Comparison of ENCODE assay signal across 15 cellular contexts in genomic region chr1:98201640-98202039, GRCh38.
DNase-seq lines count a peak whose midpoint lies in the region; ATAC-seq, FAIRE-seq and TF ChIP-seq lines count a peak whose summit lies in the region.
"Had no signal": no experiment of that assay in that cellular context is flagged by ENCODE, and none has a peak within 500 bp of the region (broad histone marks: within the 10 kb centered on the region; RNA-seq: fewer than 3 reads in every experiment).

No MANE protein-coding gene starts in this region.

- peaks cover 49% of the 10 kb centered on the region for H3K4me1 Mint-ChIP-seq in astrocyte (ENCODE audit: low read depth, unreplicated experiment)
- H3K4me1 Mint-ChIP-seq: CD4-positive, alpha-beta memory T cell had no signal

- 45% methylated on average over 4 of the region's 4 CpGs for WGBS in right lobe of liver (ENCODE audit: insufficient coverage, low coverage, low lambda C conversion rate, missing lambda C conversion rate)

- H3K27ac ChIP-seq in astrocyte (ENCODE audit: low read depth, low read length) (peak overlapping the region; percentile 30), keratinocyte (ENCODE audit: control insufficient read depth, insufficient read depth, low read length) (no peak overlapping the region), uterus (no peak overlapping the region), right lobe of liver (no peak overlapping the region)
- H3K27ac ChIP-seq: gastroesophageal sphincter had no signal

- intact Hi-C loops in uterus (cut with DNase I; ENCODE audit: low total_unique reads): no loop called here
- intact Hi-C loops in right lobe of liver (cut with DNase I): no loop called here

- H3K36me3 ChIP-seq in astrocyte (ENCODE audit: insufficient read depth, low read length) (no peaks in the 10 kb centered on the region), keratinocyte (ENCODE audit: control insufficient read depth in 2 of 2, extremely low read depth in 1 of 2, insufficient read depth in 2 of 2, low read length in 2 of 2) (no peaks in the 10 kb centered on the region), uterus (no peaks in the 10 kb centered on the region), right lobe of liver (no peaks in the 10 kb centered on the region)
- H3K36me3 ChIP-seq: gastroesophageal sphincter had no signal

- H3K9ac ChIP-seq in astrocyte (ENCODE audit: low read length) (peak overlapping the region; percentile 16), keratinocyte (ENCODE audit: control insufficient read depth, extremely low read depth, insufficient read depth, low read length) (no peak overlapping the region)

- H3K27ac Mint-ChIP-seq in astrocyte (ENCODE audit: unreplicated experiment): peak overlapping the region; percentile 87
- H3K27ac Mint-ChIP-seq: CD4-positive, alpha-beta memory T cell had no signal

- H3K4me3 Mint-ChIP-seq in astrocyte (ENCODE audit: unreplicated experiment): no peak overlapping the region
- H3K4me3 Mint-ChIP-seq: CD4-positive, alpha-beta memory T cell had no signal

- DNase-seq in H54 (ENCODE audit: insufficient read length, low spot score): no peak
- DNase-seq in astrocyte (ENCODE audit: low read depth): peak; percentile 98
- no peak for DNase-seq in keratinocyte (ENCODE audit: low read depth, low spot score)
- DNase-seq in uterus: no peak
- no peak for DNase-seq in DMS153 treated with DMSO at 0.1 percent for 48 hours (lab: John Stamatoyannopoulos, UW; ENCODE audit: unreplicated experiment)
- no peak for DNase-seq in SIG-M5 treated with dmso at 0.1 percent for 504 hours (lab: John Stamatoyannopoulos, UW; ENCODE audit: unreplicated experiment)
- DNase-seq in right lobe of liver: no peak
- DNase-seq: activated CD4-positive, CD25-positive, alpha-beta regulatory T cell treated with anti-CD3 and anti-CD28 coated beads, Interleukin-2, amount 50 U/mL, for 72 hours; amygdala; CD4-positive, alpha-beta memory T cell; DND-41; MV-4-11; NCI-H2029; NCI-H524 treated with DMSO at 0.1 percent for 48 hours had no signal

- H2AFZ ChIP-seq in astrocyte (ENCODE audit: low read depth, low read length) (no peak overlapping the region), keratinocyte (ENCODE audit: control insufficient read depth, low read length) (peak overlapping the region; percentile 1)

- no peaks in the 10 kb centered on the region for H3K27me3 Mint-ChIP-seq in astrocyte (ENCODE audit: low read depth, unreplicated experiment)

- no peak for TF ChIP-seq CTCF in astrocyte (IDR thresholded peaks at IDR 0.05; ENCODE audit: insufficient read depth, low read depth, low read length)
- no peak for TF ChIP-seq CTCF in keratinocyte (optimal IDR thresholded peaks at IDR 0.05 in 1 of 3, IDR thresholded peaks at IDR 0.05 in 1 of 3, conservative IDR thresholded peaks at IDR 0.05 in 1 of 3; ENCODE audit: extremely low read depth in 1 of 3, insufficient read depth in 2 of 3, low read length in 3 of 3)
- no peak for TF ChIP-seq CTCF in uterus (IDR thresholded peaks at IDR 0.05)
- no peak for TF ChIP-seq CTCF in right lobe of liver (IDR thresholded peaks at IDR 0.05)

- no peaks in the 10 kb centered on the region for H3K9me3 ChIP-seq in astrocyte (ENCODE audit: insufficient read depth, low read depth, low read length)
- no peaks in the 10 kb centered on the region for H3K9me3 ChIP-seq in keratinocyte (ENCODE audit: control insufficient read depth, low read depth, low read length)
- H3K9me3 ChIP-seq in uterus: no peaks in the 10 kb centered on the region
- no peaks in the 10 kb centered on the region for H3K9me3 ChIP-seq in right lobe of liver
- H3K9me3 ChIP-seq: gastroesophageal sphincter had no signal

- peaks cover 2% of the 10 kb centered on the region for H3K9me3 Mint-ChIP-seq in astrocyte (ENCODE audit: unreplicated experiment)

- ATAC-seq in right lobe of liver: no peak
- ATAC-seq: gastroesophageal sphincter had no signal

- dilution Hi-C loops in keratinocyte (cut with MboI; ENCODE audit: extremely low pct_ligation_motif_present, low sequenced_read_pairs): no loop called here

- no peaks in the 10 kb centered on the region for H4K20me1 ChIP-seq in astrocyte (ENCODE audit: insufficient read depth, low read length)
- H4K20me1 ChIP-seq in keratinocyte (ENCODE audit: control insufficient read depth, extremely low read depth, insufficient read depth, low read length): no peaks in the 10 kb centered on the region

- H3K4me2 ChIP-seq in astrocyte (ENCODE audit: low read length) (peak overlapping the region; percentile 48), keratinocyte (ENCODE audit: control insufficient read depth, extremely low read depth, insufficient read depth, low read depth, low read length) (no peak overlapping the region)

- no peaks in the 10 kb centered on the region for H3K79me2 ChIP-seq in astrocyte (ENCODE audit: insufficient read depth, low read length)
- H3K79me2 ChIP-seq in keratinocyte (ENCODE audit: control insufficient read depth, insufficient read depth, low read length): no peaks in the 10 kb centered on the region

- no peaks in the 10 kb centered on the region for H3K36me3 Mint-ChIP-seq in astrocyte (ENCODE audit: low read depth, unreplicated experiment)
- H3K36me3 Mint-ChIP-seq: CD4-positive, alpha-beta memory T cell had no signal

- H3K27me3 ChIP-seq in astrocyte (ENCODE audit: insufficient read depth, low read length) (no peaks in the 10 kb centered on the region), keratinocyte (ENCODE audit: control insufficient read depth, extremely low read depth, insufficient read depth, low read length) (no peaks in the 10 kb centered on the region), uterus (no peaks in the 10 kb centered on the region), right lobe of liver (no peaks in the 10 kb centered on the region)
- H3K27me3 ChIP-seq: gastroesophageal sphincter had no signal

- H3K4me3 ChIP-seq in astrocyte (ENCODE audit: insufficient read depth, low read depth, low read length) (no peak overlapping the region), keratinocyte (ENCODE audit: control insufficient read depth in 2 of 3, extremely low read depth in 1 of 3, insufficient read depth in 2 of 3, low read depth in 1 of 3, low read length in 3 of 3) (no peak overlapping the region), uterus (no peak overlapping the region), right lobe of liver (no peak overlapping the region)
- H3K4me3 ChIP-seq: gastroesophageal sphincter had no signal

- H3K4me1 ChIP-seq in astrocyte (ENCODE audit: insufficient read depth, low read length): peaks cover 3% of the 10 kb centered on the region
- H3K4me1 ChIP-seq in keratinocyte (ENCODE audit: control insufficient read depth, extremely low read depth, insufficient read depth, low read length): peaks cover 2% of the 10 kb centered on the region
- no peaks in the 10 kb centered on the region for H3K4me1 ChIP-seq in uterus
- H3K4me1 ChIP-seq in right lobe of liver: no peaks in the 10 kb centered on the region
- H3K4me1 ChIP-seq: gastroesophageal sphincter had no signal

- FAIRE-seq in H54 (lab: Jason Lieb, UNC) (peak; percentile 86), astrocyte (lab: Jason Lieb, UNC) (peak; percentile 23), keratinocyte (lab: Jason Lieb, UNC) (peak; percentile 34)

- no peaks in the 10 kb centered on the region for H3K9me1 ChIP-seq in keratinocyte (ENCODE audit: control insufficient read depth, extremely low read depth, insufficient read depth, low read length)

- TF ChIP-seq POLR2A in H54 (IDR thresholded peaks at IDR 0.05; ENCODE audit: low read depth, low read length) (no peak), uterus (IDR thresholded peaks at IDR 0.05) (no peak), right lobe of liver (IDR thresholded peaks at IDR 0.05) (no peak)
